Comparison of ENCODE assay signal across 14 cellular contexts in the genomic region with DNA sequence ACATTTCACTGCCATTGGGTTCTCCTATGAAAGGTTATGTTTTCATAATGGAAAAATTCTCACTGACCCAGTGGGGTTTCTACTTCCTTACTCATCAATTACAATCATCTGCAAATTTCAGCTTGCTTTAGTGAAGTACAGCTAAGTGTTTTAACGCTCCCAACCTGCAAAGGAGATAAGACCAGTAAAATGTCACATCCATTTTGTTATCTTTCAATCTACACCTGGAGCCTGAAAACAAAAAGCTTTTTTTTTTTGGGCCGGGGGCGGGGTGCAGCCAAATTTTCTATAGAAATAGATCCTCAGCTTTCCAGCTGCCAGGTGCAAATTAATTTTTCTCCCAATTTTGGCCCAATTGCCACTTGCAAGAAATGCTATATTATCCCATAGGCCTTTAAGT.
"Had no signal": no experiment of that assay in that cellular context is flagged by ENCODE, and none has a peak within 500 bp of the region (broad histone marks: within the 10 kb centered on the region; RNA-seq: fewer than 3 reads in every experiment).

No MANE protein-coding gene starts in this region.

- H3K27me3 ChIP-seq: gastrocnemius medialis, heart left ventricle, thyroid gland had no signal

- DNase-seq: activated CD4-positive, CD25-positive, alpha-beta regulatory T cell treated with anti-CD3 and anti-CD28 coated beads, Interleukin-2, amount 50 U/mL, for 72 hours; activated CD8-positive, alpha-beta memory T cell treated with anti-CD3 and anti-CD28 coated beads for 24 hours; activated CD8-positive, alpha-beta memory T cell treated with anti-CD3 and anti-CD28 coated beads, Interleukin-2, amount 50 U/mL, for 48 hours; activated gamma-delta T cell treated with Interleukin-2 at 50 U/mL for 16 hours; activated T-cell treated with anti-CD3 and anti-CD28 coated beads, Interleukin-2, amount 50 U/mL, for 72 hours; effector CD8-positive, alpha-beta T cell; gastrocnemius medialis; heart left ventricle; left ventricle myocardium inferior; stimulated activated CD4-positive, alpha-beta T cell treated with anti-CD3 and anti-CD28 coated beads, Interleukin-2, amount 100 ng/mL, for 24 hours; stimulated activated naive CD4-positive, alpha-beta T cell treated with Interleukin-2 at 50 U/mL for 16 hours; thyroid gland had no signal

- ATAC-seq: activated T-cell treated with anti-CD3 and anti-CD28 coated beads, Interleukin-2, amount 50 U/mL, for 72 hours; esophagus mucosa; gastrocnemius medialis; heart left ventricle had no signal

- H3K9me3 ChIP-seq: gastrocnemius medialis, heart left ventricle, left ventricle myocardium inferior, thyroid gland had no signal

- H3K4me1 ChIP-seq: gastrocnemius medialis had no signal

- H3K36me3 ChIP-seq: gastrocnemius medialis, heart left ventricle, left ventricle myocardium inferior, thyroid gland had no signal

- H3K4me3 ChIP-seq: gastrocnemius medialis, heart left ventricle, left ventricle myocardium inferior, thyroid gland had no signal

- H3K27ac ChIP-seq: gastrocnemius medialis, heart left ventricle, left ventricle myocardium inferior, VCaP had no signal
